ENCODE assay signal across 21 cellular contexts in the genomic region with DNA sequence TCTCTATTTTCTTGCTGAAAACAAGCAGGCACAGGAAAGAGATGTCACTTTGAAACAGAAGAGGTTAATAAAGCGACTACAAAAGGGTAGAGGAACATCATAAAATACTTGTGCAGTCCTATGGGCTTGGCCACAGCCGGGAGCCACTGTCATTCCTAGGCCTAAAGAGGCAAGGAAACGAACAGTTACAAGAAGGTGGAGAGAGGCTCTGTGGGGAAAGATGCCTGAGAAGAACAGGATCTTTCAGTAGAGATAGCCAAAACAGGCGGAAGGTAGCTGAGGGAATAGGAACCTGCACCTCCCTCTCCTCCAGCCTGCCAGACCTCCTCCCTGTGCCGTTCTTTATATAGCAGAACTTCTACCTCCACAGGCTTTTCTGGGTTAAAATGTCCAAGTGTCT.
"Had no signal": no experiment of that assay in that cellular context is flagged by ENCODE, and none has a peak within 500 bp of the region (broad histone marks: within the 10 kb centered on the region; RNA-seq: fewer than 3 reads in every experiment).

No MANE protein-coding gene starts in this region.

- H3K36me3 ChIP-seq: gastrocnemius medialis, prostate gland, right atrium auricular region, thoracic aorta, tibial nerve, vagina had no signal

- H3K27ac ChIP-seq: gastrocnemius medialis, prostate gland, right atrium auricular region, thoracic aorta, tibial nerve, vagina had no signal

- H3K9me3 ChIP-seq: gastrocnemius medialis, prostate gland, right atrium auricular region, thoracic aorta, tibial nerve, vagina had no signal

- H3K9me3 Mint-ChIP-seq: central memory CD8-positive, alpha-beta T cell; memory B cell; naive thymus-derived CD4-positive, alpha-beta T cell; nephron; stimulated activated naive B cell treated with anti-CD40 and anti-IgM and Interleukin-4, amounts not matched to agents 10 μg/mL and 1 μg/mL and 100 μg/mL, for 72 hours; stimulated activated naive CD8-positive, alpha-beta T cell treated with anti-CD3 and anti-CD28 coated beads, Interleukin-15, Interleukin-2, amounts not matched to agents 100 ng/mL and 50 ng/mL, for 24 hours had no signal

- H3K27ac Mint-ChIP-seq: memory B cell; naive thymus-derived CD4-positive, alpha-beta T cell; nephron; stimulated activated naive B cell treated with anti-CD40 and anti-IgM and Interleukin-4, amounts not matched to agents 10 μg/mL and 1 μg/mL and 100 μg/mL, for 72 hours; stimulated activated naive CD8-positive, alpha-beta T cell treated with anti-CD3 and anti-CD28 coated beads, Interleukin-15, Interleukin-2, amounts not matched to agents 100 ng/mL and 50 ng/mL, for 24 hours had no signal

- DNase-seq: effector CD4-positive, alpha-beta T cell; gastrocnemius medialis; naive thymus-derived CD4-positive, alpha-beta T cell; stimulated activated CD4-positive, alpha-beta T cell treated with anti-CD3 and anti-CD28 coated beads, Interleukin-12 subunit alpha, Interleukin-12 subunit beta, amount 100 ng/mL, for 4 hours; stimulated activated CD4-positive, alpha-beta T cell treated with anti-CD3 and anti-CD28 coated beads, Interleukin-1b, Interleukin-23, amount 100 ng/mL, for 48 hours; stimulated activated CD4-positive, alpha-beta T cell treated with anti-CD3 and anti-CD28 coated beads, Interleukin-4, amount 100 ng/mL, for 4 hours; stimulated activated naive B cell treated with anti-CD40 and anti-IgM and Interleukin-4, amounts not matched to agents 10 μg/mL and 1 μg/mL and 100 μg/mL, for 72 hours had no signal

- H3K4me1 Mint-ChIP-seq: central memory CD8-positive, alpha-beta T cell; memory B cell; nephron; stimulated activated naive B cell treated with anti-CD40 and anti-IgM and Interleukin-4, amounts not matched to agents 10 μg/mL and 1 μg/mL and 100 μg/mL, for 72 hours had no signal

- H3K4me3 Mint-ChIP-seq: central memory CD8-positive, alpha-beta T cell; memory B cell; naive thymus-derived CD4-positive, alpha-beta T cell; nephron; stimulated activated naive B cell treated with anti-CD40 and anti-IgM and Interleukin-4, amounts not matched to agents 10 μg/mL and 1 μg/mL and 100 μg/mL, for 72 hours; stimulated activated naive CD8-positive, alpha-beta T cell treated with anti-CD3 and anti-CD28 coated beads, Interleukin-15, Interleukin-2, amounts not matched to agents 100 ng/mL and 50 ng/mL, for 24 hours had no signal

- H3K4me1 ChIP-seq: gastrocnemius medialis, prostate gland, right atrium auricular region, vagina had no signal

- H3K27me3 ChIP-seq: dorsolateral prefrontal cortex, gastrocnemius medialis, right atrium auricular region, tibial nerve, vagina had no signal

- H3K4me3 ChIP-seq: dorsolateral prefrontal cortex, gastrocnemius medialis, lung, prostate gland, right atrium auricular region, smooth muscle cell, thoracic aorta, tibial nerve, vagina had no signal

- H3K36me3 Mint-ChIP-seq: memory B cell; naive thymus-derived CD4-positive, alpha-beta T cell; stimulated activated naive B cell treated with anti-CD40 and anti-IgM and Interleukin-4, amounts not matched to agents 10 μg/mL and 1 μg/mL and 100 μg/mL, for 72 hours had no signal

- ATAC-seq: gastrocnemius medialis; left lobe of liver; naive thymus-derived CD4-positive, alpha-beta T cell; sciatic nerve; stimulated activated naive B cell treated with anti-CD40 and anti-IgM and Interleukin-4, amounts not matched to agents 10 μg/mL and 1 μg/mL and 100 μg/mL, for 72 hours had no signal
